22 cellular contexts compared by ENCODE assay signal in the genomic region with DNA sequence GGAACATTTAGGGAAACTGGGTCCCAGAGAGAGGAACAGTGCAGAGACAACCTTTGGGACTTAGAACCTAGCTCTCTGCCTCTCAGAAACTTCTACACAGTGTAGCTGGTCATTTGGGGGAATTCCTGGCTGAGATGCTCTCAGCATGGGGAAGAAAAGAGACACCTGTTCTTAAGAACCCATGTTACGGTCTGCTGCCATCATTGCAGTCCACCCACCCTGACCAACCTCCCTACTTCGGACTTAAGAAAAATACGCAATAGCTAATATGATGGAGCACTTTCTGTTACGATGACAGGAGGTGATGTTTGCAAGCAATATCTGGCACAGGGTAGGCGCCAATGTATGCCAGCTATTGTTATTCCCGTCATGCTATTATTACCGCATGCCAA.
"Had no signal": no experiment of that assay in that cellular context is flagged by ENCODE, and none has a peak within 500 bp of the region (broad histone marks: within the 10 kb centered on the region; RNA-seq: fewer than 3 reads in every experiment).

No MANE protein-coding gene starts in this region.

- H3K27me3 ChIP-seq: adrenal gland had no signal

- H3K36me3 ChIP-seq: adrenal gland, MG63 had no signal

- DNase-seq: activated CD4-positive, alpha-beta memory T cell treated with anti-CD3 and anti-CD28 coated beads, Interleukin-2, amount 10 ng/mL, durations not matched to agents 7 days and 5 days; activated CD4-positive, alpha-beta T cell treated with anti-CD3 and anti-CD28 coated beads for 36 hours; activated CD4-positive, alpha-beta T cell treated with anti-CD3 and anti-CD28 coated beads, Interleukin-2, amount 50 U/mL, for 1 hour; activated gamma-delta T cell treated with Interleukin-2 at 50 U/mL for 16 hours; activated naive CD4-positive, alpha-beta T cell treated with anti-CD3 and anti-CD28 coated beads, Interleukin-2, amount 10 ng/mL, durations not matched to agents 7 days and 5 days; activated naive CD8-positive, alpha-beta T cell treated with anti-CD3 and anti-CD28 coated beads for 36 hours; activated T-cell treated with anti-CD3 and anti-CD28 coated beads for 4 hours; activated T-cell treated with anti-CD3 and anti-CD28 coated beads, Interleukin-2, amount 50 U/mL, for 48 hours; adrenal gland; anterior cingulate cortex; cerebellar nuclear complex; MG63; NCI-H1436 treated with DMSO at 0.1 percent for 48 hours; NCI-H1930; PC-9; T-cell; T-helper 2 cell; T1000 had no signal

- H3K36me3 Mint-ChIP-seq: activated naive CD4-positive, alpha-beta T cell treated with anti-CD3 and anti-CD28 coated beads, Interleukin-2, amount 10 ng/mL, durations not matched to agents 7 days and 5 days; activated naive CD8-positive, alpha-beta T cell treated with anti-CD3 and anti-CD28 coated beads for 36 hours; T-cell had no signal

- H3K9me3 ChIP-seq: adrenal gland, MG63 had no signal

- H3K4me3 Mint-ChIP-seq: activated CD4-positive, alpha-beta memory T cell treated with anti-CD3 and anti-CD28 coated beads, Interleukin-2, amount 10 ng/mL, durations not matched to agents 7 days and 5 days; activated CD4-positive, alpha-beta T cell treated with anti-CD3 and anti-CD28 coated beads for 36 hours; activated naive CD4-positive, alpha-beta T cell treated with anti-CD3 and anti-CD28 coated beads, Interleukin-2, amount 10 ng/mL, durations not matched to agents 7 days and 5 days; activated naive CD8-positive, alpha-beta T cell treated with anti-CD3 and anti-CD28 coated beads for 36 hours; T-cell had no signal

- H3K27ac ChIP-seq: adrenal gland, PC-9, SK-N-MC had no signal

- H3K9me3 Mint-ChIP-seq: activated CD4-positive, alpha-beta memory T cell treated with anti-CD3 and anti-CD28 coated beads, Interleukin-2, amount 10 ng/mL, durations not matched to agents 7 days and 5 days; activated naive CD4-positive, alpha-beta T cell treated with anti-CD3 and anti-CD28 coated beads, Interleukin-2, amount 10 ng/mL, durations not matched to agents 7 days and 5 days; activated naive CD8-positive, alpha-beta T cell treated with anti-CD3 and anti-CD28 coated beads for 36 hours; activated T-helper 2 cell treated with anti-CD3 and anti-CD28 coated beads, Interferon-gamma antibody, Interleukin-2, Interleukin-4, amounts not matched to agents 10 μg/mL and 5 μg/mL and 100 μg/mL, durations not matched to agents 14 hours and 24 hours and 36 hours; T-cell had no signal

- H2AFZ ChIP-seq: PC-9 had no signal

- H3K4me1 ChIP-seq: adrenal gland had no signal

- H3K4me3 ChIP-seq: adrenal gland, MG63, PC-9, SK-N-MC had no signal

- H3K4me1 Mint-ChIP-seq: activated CD4-positive, alpha-beta memory T cell treated with anti-CD3 and anti-CD28 coated beads, Interleukin-2, amount 10 ng/mL, durations not matched to agents 7 days and 5 days; activated CD4-positive, alpha-beta T cell treated with anti-CD3 and anti-CD28 coated beads for 36 hours; activated naive CD4-positive, alpha-beta T cell treated with anti-CD3 and anti-CD28 coated beads, Interleukin-2, amount 10 ng/mL, durations not matched to agents 7 days and 5 days; activated naive CD8-positive, alpha-beta T cell treated with anti-CD3 and anti-CD28 coated beads for 36 hours; T-cell had no signal

- H3K4me2 ChIP-seq: PC-9 had no signal

- FAIRE-seq: colon, TTC549 had no signal

- H3K27ac Mint-ChIP-seq: activated CD4-positive, alpha-beta memory T cell treated with anti-CD3 and anti-CD28 coated beads, Interleukin-2, amount 10 ng/mL, durations not matched to agents 7 days and 5 days; activated CD4-positive, alpha-beta T cell treated with anti-CD3 and anti-CD28 coated beads for 36 hours; activated naive CD4-positive, alpha-beta T cell treated with anti-CD3 and anti-CD28 coated beads, Interleukin-2, amount 10 ng/mL, durations not matched to agents 7 days and 5 days; activated naive CD8-positive, alpha-beta T cell treated with anti-CD3 and anti-CD28 coated beads for 36 hours; activated T-helper 2 cell treated with anti-CD3 and anti-CD28 coated beads, Interferon-gamma antibody, Interleukin-2, Interleukin-4, amounts not matched to agents 10 μg/mL and 5 μg/mL and 100 μg/mL, durations not matched to agents 14 hours and 24 hours and 36 hours; T-cell had no signal
